Comparison of ENCODE assay signal across 22 cellular contexts in genomic region chr18:30763913-30764350, GRCh38.
A peak's percentile ranks its signal among the peaks of the same experiment; 100 is the strongest.
DNase-seq lines count a peak whose midpoint lies in the region; ATAC-seq and TF ChIP-seq lines count a peak whose summit lies in the region.
"Had no signal": no experiment of that assay in that cellular context is flagged by ENCODE, and none has a peak within 500 bp of the region (broad histone marks: within the 10 kb centered on the region; RNA-seq: fewer than 3 reads in every experiment).

No MANE protein-coding gene starts in this region.

- peak overlapping the region; percentile 75 for H3K9ac ChIP-seq in HUES6 (ENCODE audit: low read length)
- no peak overlapping the region for H3K9ac ChIP-seq in PC-3 (ENCODE audit: low read length)
- H3K9ac ChIP-seq: KMS-11, SK-N-SH had no signal

- no peaks in the 10 kb centered on the region for H3K79me2 ChIP-seq in PC-3 (ENCODE audit: low read length)

- H3K4me3 ChIP-seq in HUES6 (ENCODE audit: low read depth, low read length) = 0 out of 2 replicates have a peak overlapping the region, but pooled peaks have one; percentile 3
- no peak overlapping the region for H3K4me3 ChIP-seq in PC-3 (ENCODE audit: low read length)
- H3K4me3 ChIP-seq: coronary artery, heart right ventricle, thyroid gland had no signal

- H3K9me2 ChIP-seq in PC-3 (replicated peaks; ENCODE audit: low read length) = no peaks in the 10 kb centered on the region
- H3K9me2 ChIP-seq: SK-N-SH had no signal

- no peaks in the 10 kb centered on the region for H3F3A ChIP-seq in PC-3 (ENCODE audit: low read length, unreplicated experiment)

- H3K4me3 Mint-ChIP-seq in activated CD4-positive, alpha-beta T cell treated with anti-CD3 and anti-CD28 coated beads, Interleukin-2, amount 10 ng/mL, durations not matched to agents 7 days and 5 days = no peak overlapping the region
- H3K4me3 Mint-ChIP-seq: CD8-positive, alpha-beta T cell; stimulated activated naive B cell treated with anti-CD40 and anti-IgM and Interleukin-4, amounts not matched to agents 10 μg/mL and 1 μg/mL and 100 μg/mL, for 72 hours had no signal

- H3K4me1 Mint-ChIP-seq in activated CD4-positive, alpha-beta T cell treated with anti-CD3 and anti-CD28 coated beads, Interleukin-2, amount 10 ng/mL, durations not matched to agents 7 days and 5 days = no peaks in the 10 kb centered on the region
- H3K4me1 Mint-ChIP-seq: stimulated activated naive B cell treated with anti-CD40 and anti-IgM and Interleukin-4, amounts not matched to agents 10 μg/mL and 1 μg/mL and 100 μg/mL, for 72 hours had no signal

- no peaks in the 10 kb centered on the region for H3K9me3 Mint-ChIP-seq in activated CD4-positive, alpha-beta T cell treated with anti-CD3 and anti-CD28 coated beads, Interleukin-2, amount 10 ng/mL, durations not matched to agents 7 days and 5 days

- H3K27ac Mint-ChIP-seq in activated CD4-positive, alpha-beta T cell treated with anti-CD3 and anti-CD28 coated beads, Interleukin-2, amount 10 ng/mL, durations not matched to agents 7 days and 5 days = no peak overlapping the region
- H3K27ac Mint-ChIP-seq: activated T-helper 2 cell treated with anti-CD3 and anti-CD28 coated beads, Interferon-gamma antibody, Interleukin-2, Interleukin-4, amounts not matched to agents 10 μg/mL and 5 μg/mL and 100 μg/mL, durations not matched to agents 14 hours and 24 hours and 36 hours; CD8-positive, alpha-beta T cell; stimulated activated naive B cell treated with anti-CD40 and anti-IgM and Interleukin-4, amounts not matched to agents 10 μg/mL and 1 μg/mL and 100 μg/mL, for 72 hours had no signal

- no peaks in the 10 kb centered on the region for H3K27me3 Mint-ChIP-seq in activated CD4-positive, alpha-beta T cell treated with anti-CD3 and anti-CD28 coated beads, Interleukin-2, amount 10 ng/mL, durations not matched to agents 7 days and 5 days
- H3K27me3 Mint-ChIP-seq: stimulated activated naive B cell treated with anti-CD40 and anti-IgM and Interleukin-4, amounts not matched to agents 10 μg/mL and 1 μg/mL and 100 μg/mL, for 72 hours had no signal

- H3K27me3 ChIP-seq in HUES6 (ENCODE audit: control insufficient read depth, insufficient read depth, low read length) = no peaks in the 10 kb centered on the region; the same call in 1 of the 2 replicates
- H3K27me3 ChIP-seq in PC-3 (ENCODE audit: low read length) = no peaks in the 10 kb centered on the region
- H3K27me3 ChIP-seq: heart right ventricle, thyroid gland had no signal

- H3K27ac ChIP-seq in HUES6 (ENCODE audit: low read depth, low read length) = peak overlapping the region; percentile 93
- H3K27ac ChIP-seq in PC-3 (ENCODE audit: low read length) = no peak overlapping the region
- H3K27ac ChIP-seq: coronary artery, heart right ventricle, KMS-11, thyroid gland had no signal

- intact Hi-C loops in PC-3 (cut with micrococcal nuclease) = no loop called here

- H2AFZ ChIP-seq in PC-3 (ENCODE audit: low read length) = 0 out of 2 replicates have a peak overlapping the region, but pooled peaks have one; percentile 19

- BruUV-seq in PC-3 (replicated peaks; lab: Mats Ljungman, UMichigan) = no TSS peak

- H3K36me3 Mint-ChIP-seq in activated CD4-positive, alpha-beta T cell treated with anti-CD3 and anti-CD28 coated beads, Interleukin-2, amount 10 ng/mL, durations not matched to agents 7 days and 5 days (ENCODE audit: low read depth) = no peaks in the 10 kb centered on the region
- H3K36me3 Mint-ChIP-seq: CD8-positive, alpha-beta T cell; stimulated activated naive B cell treated with anti-CD40 and anti-IgM and Interleukin-4, amounts not matched to agents 10 μg/mL and 1 μg/mL and 100 μg/mL, for 72 hours had no signal

- H3K4me2 ChIP-seq in PC-3 (ENCODE audit: low read length) = no peak overlapping the region
- H3K4me2 ChIP-seq: KMS-11, SK-N-SH had no signal

- ATAC-seq in PC-3 = peak; percentile 61
- ATAC-seq: CD8-positive, alpha-beta T cell; heart right ventricle; left cardiac atrium; right cardiac atrium; stimulated activated naive B cell treated with anti-CD40 and anti-IgM and Interleukin-4, amounts not matched to agents 10 μg/mL and 1 μg/mL and 100 μg/mL, for 72 hours had no signal

- H3K36me3 ChIP-seq in HUES6 (ENCODE audit: control insufficient read depth, insufficient read depth, low read length) (peaks cover 11% of the 10 kb centered on the region; the same call in 1 of the 2 replicates), PC-3 (ENCODE audit: low read depth, low read length) (no peaks in the 10 kb centered on the region)
- H3K36me3 ChIP-seq: heart right ventricle, thyroid gland had no signal

- POLR2A ChIA-PET in PC-3 (lab: Charles Lee; ENCODE audit: unreplicated experiment) = no interaction called here
- POLR2A ChIA-PET in activated CD4-positive, alpha-beta T cell treated with anti-CD3 and anti-CD28 coated beads, Interleukin-2, amount 10 ng/mL, durations not matched to agents 7 days and 5 days (lab: Charles Lee) = no interaction called here

- DNase-seq in PC-3 = peak; percentile 11
- DNase-seq in islet precursor cell = peak; percentile 72
- DNase-seq in retina = peak; percentile 2
- no peak for DNase-seq in NCI-H1930 (lab: John Stamatoyannopoulos, UW)
- DNase-seq in SHP77 treated with DMSO at 0.1 percent for 48 hours (lab: John Stamatoyannopoulos, UW) = no peak
- no peak for DNase-seq in activated CD4-positive, alpha-beta T cell treated with anti-CD3 and anti-CD28 coated beads, Interleukin-2, amount 10 ng/mL, durations not matched to agents 7 days and 5 days
- DNase-seq: CD8-positive, alpha-beta T cell; heart right ventricle; left cardiac atrium; MV-4-11; NCI-H2107; NCI-H748 treated with DMSO at 0.1 percent for 48 hours; occipital lobe; right cardiac atrium; SK-N-SH; stimulated activated CD4-positive, alpha-beta T cell treated with anti-CD3 and anti-CD28 coated beads, Interleukin-15, amount 100 ng/mL, for 24 hours; stimulated activated naive B cell treated with anti-CD40 and anti-IgM and Interleukin-4, amounts not matched to agents 10 μg/mL and 1 μg/mL and 100 μg/mL, for 72 hours; thyroid gland had no signal

- CTCF ChIA-PET in PC-3 (lab: Charles Lee) = interaction anchor here (0.6 kb wide), 1 partner anchor 155 kb away, joined by 3 read pairs; no protein-coding TSS in a partner anchor
- CTCF ChIA-PET in activated CD4-positive, alpha-beta T cell treated with anti-CD3 and anti-CD28 coated beads, Interleukin-2, amount 10 ng/mL, durations not matched to agents 7 days and 5 days (lab: Charles Lee) = no interaction called here

- no peaks in the 10 kb centered on the region for H4K20me1 ChIP-seq in PC-3 (ENCODE audit: low read length)

- no peak for TF ChIP-seq CTCF in PC-3 (conservative IDR thresholded peaks at IDR 0.05; ENCODE audit: low read depth, low read length)

- H3K9me3 ChIP-seq in HUES6 (ENCODE audit: control insufficient read depth, insufficient read depth, low read depth, low read length) = peaks cover 19% of the 10 kb centered on the region; the same call in 1 of the 2 replicates
- H3K9me3 ChIP-seq in PC-3 (ENCODE audit: low read length) = no peaks in the 10 kb centered on the region
- H3K9me3 ChIP-seq: SK-N-SH, thyroid gland had no signal

- H3K4me1 ChIP-seq in HUES6 (ENCODE audit: control insufficient read depth, insufficient read depth, low read length) = peaks cover 27% of the 10 kb centered on the region
- H3K4me1 ChIP-seq in PC-3 (ENCODE audit: insufficient read depth, low read length) = no peaks in the 10 kb centered on the region
- H3K4me1 ChIP-seq: heart right ventricle, thyroid gland had no signal

Comparison
In these comparisons a context has a peak if more than half of its experiments do, and no peak if none do; other contexts are left out.
1. DNase-seq: peak in PC-3 (single experiment), islet precursor cell (single experiment) and retina (single experiment); none in NCI-H1930 (0 of 2), SHP77 treated with DMSO at 0.1 percent for 48 hours (single experiment) and activated CD4-positive, alpha-beta T cell treated with anti-CD3 and anti-CD28 coated beads, Interleukin-2, amount 10 ng/mL, durations not matched to agents 7 days and 5 days (single experiment).